Comparison of ENCODE assay signal across 2 cellular contexts in the genomic region with DNA sequence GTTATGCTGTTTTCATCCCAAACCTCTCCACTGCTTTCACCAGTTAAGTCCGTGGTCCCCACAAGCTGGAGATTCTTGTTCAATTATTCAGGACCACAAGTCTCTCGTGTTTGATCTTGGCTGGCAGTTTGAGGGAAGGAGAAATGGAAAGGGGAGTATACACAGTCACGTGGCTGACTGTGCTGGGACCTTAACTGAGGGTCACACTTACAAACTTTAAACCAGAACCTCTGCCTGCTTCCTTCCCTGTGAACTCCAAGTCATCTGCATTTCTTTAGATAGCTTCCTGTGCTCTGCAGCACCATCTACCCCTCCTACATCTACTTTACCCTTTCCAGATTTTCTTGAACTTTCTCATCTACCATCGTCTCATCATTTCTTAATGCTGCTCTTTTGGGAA.
TF ChIP-seq lines count a peak whose summit lies in the region.

No MANE protein-coding gene starts in this region.

TF ChIP-seq in GM23338, 12 proteins besides CTCF, POLR2A, EP300 and RAD21:
- TF ChIP-seq EZH2 (IDR thresholded peaks at IDR 0.05; ENCODE audit: low read depth, unreplicated experiment) (no peak), EZH2phosphoT487 (IDR thresholded peaks at IDR 0.05; ENCODE audit: unreplicated experiment) (no peak), CREB1 (CRISPR knock-in tag; IDR thresholded peaks at IDR 0.05; ENCODE audit: low read depth) (no peak), JUNB (IDR thresholded peaks at IDR 0.05; ENCODE audit: unreplicated experiment) (no peak)

TF ChIP-seq in H1, 55 proteins besides CTCF, POLR2A, EP300 and RAD21:
- TF ChIP-seq TEAD4 (IDR thresholded peaks at IDR 0.05; ENCODE audit: low read depth, low read length) (no peak), CEBPB (IDR thresholded peaks at IDR 0.05; ENCODE audit: low read depth, low read length) (no peak), GABPA (IDR thresholded peaks at IDR 0.05; ENCODE audit: borderline replicate concordance, insufficient read depth, low read length) (no peak), SP2 (IDR thresholded peaks at IDR 0.05; ENCODE audit: low read length) (no peak), BRCA1 (IDR thresholded peaks at IDR 0.05; ENCODE audit: low read depth, low read length) (no peak), RNF2 (IDR thresholded peaks at IDR 0.05; ENCODE audit: borderline replicate concordance, low read depth, low read length, missing control alignments, poor library complexity, severe bottlenecking) (no peak), EZH2 (IDR thresholded peaks at IDR 0.05; ENCODE audit: low read depth, low read length, severe bottlenecking) (no peak), KDM4A (IDR thresholded peaks at IDR 0.05; ENCODE audit: low read depth, low read length, severe bottlenecking) (no peak), SP4 (IDR thresholded peaks at IDR 0.05; ENCODE audit: low read length) (no peak), SUZ12 (IDR thresholded peaks at IDR 0.05; ENCODE audit: low read length) (no peak), TAF7 (optimal IDR thresholded peaks at IDR 0.05; ENCODE audit: borderline replicate concordance, low read depth, low read length) (no peak), RXRA (IDR thresholded peaks at IDR 0.05; ENCODE audit: insufficient read depth, low read depth, low read length) (no peak), TCF12 (IDR thresholded peaks at IDR 0.05; ENCODE audit: low read depth, low read length) (no peak), HDAC2 (IDR thresholded peaks at IDR 0.05; ENCODE audit: borderline replicate concordance in 1 of 2, low read depth in 2 of 2, low read length in 2 of 2) (no peak), MAFK (IDR thresholded peaks at IDR 0.05; ENCODE audit: low read depth, low read length) (no peak), CTBP2 (IDR thresholded peaks at IDR 0.05; ENCODE audit: borderline replicate concordance, insufficient read depth, insufficient read length, low read length) (no peak), NANOG (IDR thresholded peaks at IDR 0.05; ENCODE audit: insufficient read depth, low read depth, low read length, poor library complexity, severe bottlenecking) (no peak), PHF8 (conservative IDR thresholded peaks at IDR 0.05; ENCODE audit: low read depth, low read length) (no peak), CHD2 (IDR thresholded peaks at IDR 0.05; ENCODE audit: low read length) (no peak)
- TF ChIP-seq, protein P1, sequence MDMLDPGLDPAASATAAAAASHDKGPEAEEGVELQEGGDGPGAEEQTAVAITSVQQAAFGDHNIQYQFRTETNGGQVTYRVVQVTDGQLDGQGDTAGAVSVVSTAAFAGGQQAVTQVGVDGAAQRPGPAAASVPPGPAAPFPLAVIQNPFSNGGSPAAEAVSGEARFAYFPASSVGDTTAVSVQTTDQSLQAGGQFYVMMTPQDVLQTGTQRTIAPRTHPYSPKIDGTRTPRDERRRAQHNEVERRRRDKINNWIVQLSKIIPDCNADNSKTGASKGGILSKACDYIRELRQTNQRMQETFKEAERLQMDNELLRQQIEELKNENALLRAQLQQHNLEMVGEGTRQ (IDR thresholded peaks at IDR 0.05; ENCODE audit: low read length): no peak
TF ChIP-seq in H1: peak in this region for 0.
